Comparison of ENCODE assay signal across 1 cellular context in genomic region chr1:33257759-33258712, GRCh38.
TF ChIP-seq lines count a peak whose summit lies in the region.

No MANE protein-coding gene starts in this region.

TF ChIP-seq in GM12878, 131 proteins besides CTCF, POLR2A, EP300 and RAD21 (continued from another document):
- TF ChIP-seq ZNF687 (IDR thresholded peaks at IDR 0.05), result peak; percentile 51
- no peak for TF ChIP-seq E2F4 (IDR thresholded peaks at IDR 0.05; ENCODE audit: low read depth, low read length)
- peak; percentile 82 for TF ChIP-seq SPI1 (IDR thresholded peaks at IDR 0.05; ENCODE audit: borderline replicate concordance, insufficient read depth, low read depth, low read length)
- TF ChIP-seq ZBTB11 (CRISPR knock-in tag; IDR thresholded peaks at IDR 0.05), result no peak
- 0 out of 2 replicates have a peak, but pooled peaks have one; percentile 35 for TF ChIP-seq MLLT1 (IDR thresholded peaks at IDR 0.05)
- TF ChIP-seq EGR1 (IDR thresholded peaks at IDR 0.05; ENCODE audit: borderline replicate concordance in 1 of 2, low read depth in 2 of 2, low read length in 2 of 2), result no peak
